ENCODE assay signal across 17 cellular contexts in the genomic region with DNA sequence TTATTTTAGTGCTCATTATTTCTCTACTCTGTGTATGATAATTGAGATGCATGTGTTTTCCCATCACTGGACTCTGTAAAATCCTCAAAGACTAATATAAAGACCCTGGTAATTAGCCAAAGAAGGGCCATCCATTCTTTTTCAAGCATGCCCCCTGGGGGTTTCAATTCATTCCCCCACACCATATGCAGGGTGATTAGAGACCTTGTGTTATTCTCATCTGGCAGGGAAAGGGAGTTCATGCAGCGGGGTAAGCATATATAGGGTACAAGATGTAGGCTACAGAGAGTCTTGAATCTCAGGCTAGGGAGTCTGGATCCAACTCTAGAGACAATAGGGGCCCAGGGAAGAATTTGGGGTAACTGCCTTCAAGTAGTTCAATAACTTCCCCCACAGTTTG.
A peak's percentile ranks its signal among the peaks of the same experiment; 100 is the strongest.
DNase-seq lines count a peak whose midpoint lies in the region; ATAC-seq, FAIRE-seq and TF ChIP-seq lines count a peak whose summit lies in the region.
"Had no signal": no experiment of that assay in that cellular context is flagged by ENCODE, and none has a peak within 500 bp of the region (broad histone marks: within the 10 kb centered on the region; RNA-seq: fewer than 3 reads in every experiment).

No MANE protein-coding gene starts in this region.

- DNase-seq in DMS 273 treated with DMSO at 0.1 percent for 48 hours (lab: John Stamatoyannopoulos, UW) (peak; percentile 55), NCI-H146 treated with DMSO at 0.1 percent for 48 hours (lab: John Stamatoyannopoulos, UW; ENCODE audit: unreplicated experiment) (peak; percentile 14), NCI-H82 treated with DMSO at 0.1 percent for 48 hours (lab: John Stamatoyannopoulos, UW; ENCODE audit: unreplicated experiment) (peak; percentile 67), iPS-NIHi11 (ENCODE audit: low spot score) (peak; percentile 24), DMS53 treated with DMSO at 0.1 percent for 48 hours (lab: John Stamatoyannopoulos, UW; ENCODE audit: unreplicated experiment) (no peak), GM12891 (ENCODE audit: insufficient read length, low spot score) (no peak)
- DNase-seq: C1 segment of cervical spinal cord; Calu3; CD4-positive, alpha-beta T cell; DMS153; DND-41; GDM1; H7; IMR-90 had no signal

- TF ChIP-seq POLR2A in GM12891 (IDR thresholded peaks at IDR 0.05; ENCODE audit: low read depth, low read length), result no peak

- no peak for ATAC-seq in GM21576 (IDR thresholded peaks at IDR 0.05; ENCODE audit: unreplicated experiment)

- FAIRE-seq in GM12891 (lab: Jason Lieb, UNC), result no peak
- FAIRE-seq: A204.1, GM19239 had no signal

TF ChIP-seq in GM12891, 5 proteins besides CTCF, POLR2A, EP300 and RAD21:
- TF ChIP-seq SPI1 (IDR thresholded peaks at IDR 0.05; ENCODE audit: low read depth, low read length), result no peak
- TF ChIP-seq POLR2AphosphoS5 (IDR thresholded peaks at IDR 0.05; ENCODE audit: low read depth, low read length), result no peak
- no peak for TF ChIP-seq POU2F2 (IDR thresholded peaks at IDR 0.05; ENCODE audit: low read depth, low read length)
- TF ChIP-seq TAF1 (IDR thresholded peaks at IDR 0.05; ENCODE audit: low read depth, low read length), result no peak
- no peak for TF ChIP-seq PAX5 (IDR thresholded peaks at IDR 0.05; ENCODE audit: insufficient read depth, low read length, severe bottlenecking)

Comparison
In these comparisons a context has a peak if more than half of its experiments do, and no peak if none do; other contexts are left out.
1. DNase-seq: peak in DMS 273 treated with DMSO at 0.1 percent for 48 hours (single experiment), NCI-H146 treated with DMSO at 0.1 percent for 48 hours (single experiment), NCI-H82 treated with DMSO at 0.1 percent for 48 hours (single experiment) and iPS-NIHi11 (single experiment); none in DMS53 treated with DMSO at 0.1 percent for 48 hours (single experiment) and GM12891 (single experiment).